Comparison of ENCODE assay signal across 8 cellular contexts in the genomic region with DNA sequence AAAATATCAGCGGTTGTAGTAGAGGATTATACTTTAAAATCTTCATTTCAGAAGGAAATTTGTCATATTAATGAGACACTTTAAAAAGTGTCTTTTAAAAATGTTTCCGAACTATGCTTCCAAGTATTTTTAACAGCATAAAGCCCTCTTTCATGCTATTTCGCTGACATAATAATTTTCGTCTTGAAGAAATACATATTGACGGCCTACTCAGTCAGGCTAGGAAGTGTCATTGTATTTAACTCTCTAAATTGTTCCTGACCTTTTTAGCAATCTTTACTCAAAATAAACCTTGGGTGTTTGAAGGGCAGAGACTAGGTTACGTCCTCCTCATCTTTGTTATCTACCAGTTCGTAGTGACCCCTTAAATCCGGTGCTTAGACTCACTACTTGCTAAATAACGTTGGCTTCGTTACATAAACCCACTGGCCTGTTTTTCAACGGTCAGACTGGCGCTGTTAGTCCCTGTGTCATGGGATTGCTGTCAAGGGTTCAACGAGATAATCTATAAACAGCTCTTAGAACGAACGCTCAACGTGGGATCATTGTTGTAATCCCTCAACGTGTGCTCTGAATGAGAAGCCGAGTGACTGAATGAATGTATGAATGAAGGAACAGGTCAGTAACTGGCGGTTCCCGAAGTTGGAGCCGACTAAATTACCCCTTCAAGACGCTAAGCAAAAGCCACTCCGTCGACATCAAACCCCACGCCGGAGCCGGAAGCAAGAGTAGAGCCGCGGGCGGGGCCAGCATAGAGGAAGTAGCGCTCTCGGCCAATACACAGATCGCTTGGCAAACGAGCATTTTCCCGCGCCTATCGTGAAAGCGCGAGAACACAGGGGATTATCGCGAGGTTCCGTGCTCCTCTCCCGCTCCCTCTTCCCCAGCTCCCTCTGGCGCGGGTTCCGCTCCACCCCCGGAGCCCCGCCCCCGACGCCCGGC. TPM values are rescaled to one million over a fixed set of nuclear protein-coding genes. Genes with fewer than 3 reads are reported as not detected.
DNase-seq lines count a peak whose midpoint lies in the region; ATAC-seq and TF ChIP-seq lines count a peak whose summit lies in the region.

No MANE protein-coding gene starts in this region.

- no peaks in the 10 kb centered on the region for H3K9me3 Mint-ChIP-seq in activated T-helper 17 cell treated with anti-CD3 and anti-CD28 coated beads, Interleukin-2, amount 50 U/mL, for 72 hours
- H3K9me3 Mint-ChIP-seq in nephron progenitor cell, result no peaks in the 10 kb centered on the region
- H3K9me3 Mint-ChIP-seq in stimulated activated naive CD8-positive, alpha-beta T cell treated with anti-CD3 and anti-CD28 coated beads, Interleukin-15, Interleukin-2, amounts not matched to agents 100 ng/mL and 50 ng/mL, for 24 hours, result no peaks in the 10 kb centered on the region

- peak overlapping the region; percentile 90 for H3K4me3 Mint-ChIP-seq in activated T-helper 17 cell treated with anti-CD3 and anti-CD28 coated beads, Interleukin-2, amount 50 U/mL, for 72 hours
- H3K4me3 Mint-ChIP-seq in nephron progenitor cell, result no peak overlapping the region
- no peak overlapping the region for H3K4me3 Mint-ChIP-seq in stimulated activated naive CD8-positive, alpha-beta T cell treated with anti-CD3 and anti-CD28 coated beads, Interleukin-15, Interleukin-2, amounts not matched to agents 100 ng/mL and 50 ng/mL, for 24 hours

- DNase-seq in EL (peak; percentile 99), GOT3 (lab: John Stamatoyannopoulos, UW) (peak; percentile 92), LHCN-M2 (ENCODE audit: low read depth) (peak; percentile 99), RPMI7951 (ENCODE audit: low read depth) (peak; percentile 99), fibroblast of the conjunctiva (ENCODE audit: low read depth) (peak; percentile 98), nephron progenitor cell (peak; percentile 98)

- peaks cover 17% of the 10 kb centered on the region for H3K4me1 Mint-ChIP-seq in activated T-helper 17 cell treated with anti-CD3 and anti-CD28 coated beads, Interleukin-2, amount 50 U/mL, for 72 hours
- H3K4me1 Mint-ChIP-seq in nephron progenitor cell, result peaks cover 29% of the 10 kb centered on the region
- peaks cover 25% of the 10 kb centered on the region for H3K4me1 Mint-ChIP-seq in stimulated activated naive CD8-positive, alpha-beta T cell treated with anti-CD3 and anti-CD28 coated beads, Interleukin-15, Interleukin-2, amounts not matched to agents 100 ng/mL and 50 ng/mL, for 24 hours (ENCODE audit: low read depth)

- no peak for TF ChIP-seq CTCF in nephron progenitor cell (IDR thresholded peaks at IDR 0.05)

- peak overlapping the region; percentile 81 for H3K27ac Mint-ChIP-seq in activated T-helper 17 cell treated with anti-CD3 and anti-CD28 coated beads, Interleukin-2, amount 50 U/mL, for 72 hours
- peak overlapping the region; percentile 99 for H3K27ac Mint-ChIP-seq in nephron progenitor cell
- H3K27ac Mint-ChIP-seq in stimulated activated naive CD8-positive, alpha-beta T cell treated with anti-CD3 and anti-CD28 coated beads, Interleukin-15, Interleukin-2, amounts not matched to agents 100 ng/mL and 50 ng/mL, for 24 hours, result peak overlapping the region; percentile 93

- no peaks in the 10 kb centered on the region for H3K27me3 Mint-ChIP-seq in activated T-helper 17 cell treated with anti-CD3 and anti-CD28 coated beads, Interleukin-2, amount 50 U/mL, for 72 hours
- peaks cover 9% of the 10 kb centered on the region for H3K27me3 Mint-ChIP-seq in nephron progenitor cell (ENCODE audit: low read depth, poor library complexity)
- H3K27me3 Mint-ChIP-seq in stimulated activated naive CD8-positive, alpha-beta T cell treated with anti-CD3 and anti-CD28 coated beads, Interleukin-15, Interleukin-2, amounts not matched to agents 100 ng/mL and 50 ng/mL, for 24 hours, result no peaks in the 10 kb centered on the region

- ATAC-seq in activated T-helper 17 cell treated with anti-CD3 and anti-CD28 coated beads, Interleukin-2, amount 50 U/mL, for 72 hours (replicated peaks), result peak; percentile 97

- peaks cover 2% of the 10 kb centered on the region for H3K36me3 Mint-ChIP-seq in activated T-helper 17 cell treated with anti-CD3 and anti-CD28 coated beads, Interleukin-2, amount 50 U/mL, for 72 hours (ENCODE audit: low read depth)
- peaks cover 2% of the 10 kb centered on the region for H3K36me3 Mint-ChIP-seq in nephron progenitor cell (ENCODE audit: low read depth)
- H3K36me3 Mint-ChIP-seq in stimulated activated naive CD8-positive, alpha-beta T cell treated with anti-CD3 and anti-CD28 coated beads, Interleukin-15, Interleukin-2, amounts not matched to agents 100 ng/mL and 50 ng/mL, for 24 hours (ENCODE audit: low read depth), result peaks cover 6% of the 10 kb centered on the region

RNA-seq across cellular contexts. Expression of a gene that starts 0.5 kb away (rescaled TPM):
- 29.2 and 34.3 TPM in 2 replicates for total RNA-seq in LHCN-M2 (2014; rRNA removed)
- 18.5 TPM for polyA plus RNA-seq in LHCN-M2 (2012)
- total RNA-seq in RPMI7951 (2014; rRNA removed; shearing (Covaris generic)), result 32.9 and 41.8 TPM in 2 replicates
- total RNA-seq in activated T-helper 17 cell treated with anti-CD3 and anti-CD28 coated beads, Interleukin-2, amount 50 U/mL, for 72 hours, result 10 to 100 TPM; 18.5 to 26.0 TPM

RNA-seq across cellular contexts. Expression of a gene that starts 1.4 kb away (rescaled TPM):
- 19.7 and 22.6 TPM in 2 replicates for total RNA-seq in LHCN-M2 (2014; rRNA removed)
- 9.7 TPM for polyA plus RNA-seq in LHCN-M2 (2012)
- 37.0 and 38.3 TPM in 2 replicates for total RNA-seq in RPMI7951 (2014; rRNA removed; shearing (Covaris generic))
- 1 to 10 TPM in 1 of 2 donors, under 1 TPM in 1; 0.67 to 2.5 TPM for total RNA-seq in activated T-helper 17 cell treated with anti-CD3 and anti-CD28 coated beads, Interleukin-2, amount 50 U/mL, for 72 hours

Comparison
In these comparisons a context has a peak if more than half of its experiments do, and no peak if none do; other contexts are left out.
1. Peak in every context shown above with its lines: DNase-seq and ATAC-seq.